In genomic region chr18:35711227-35711626, GRCh38 we compare ENCODE assay signal across 1 cellular context.
TF ChIP-seq lines count a peak whose summit lies in the region.

No MANE protein-coding gene starts in this region.

TF ChIP-seq in H1, 55 proteins besides CTCF, POLR2A, EP300 and RAD21 (continued from another document):
- TF ChIP-seq GABPA (IDR thresholded peaks at IDR 0.05; ENCODE audit: borderline replicate concordance, insufficient read depth, low read length) (no peak), POLR2AphosphoS5 (IDR thresholded peaks at IDR 0.05; ENCODE audit: low read depth, low read length) (no peak), RFX5 (IDR thresholded peaks at IDR 0.05; ENCODE audit: borderline replicate concordance, low read depth, low read length) (no peak), TEAD4 (IDR thresholded peaks at IDR 0.05; ENCODE audit: low read depth, low read length) (no peak)
